Comparison of ENCODE assay signal across 13 cellular contexts in the genomic region with DNA sequence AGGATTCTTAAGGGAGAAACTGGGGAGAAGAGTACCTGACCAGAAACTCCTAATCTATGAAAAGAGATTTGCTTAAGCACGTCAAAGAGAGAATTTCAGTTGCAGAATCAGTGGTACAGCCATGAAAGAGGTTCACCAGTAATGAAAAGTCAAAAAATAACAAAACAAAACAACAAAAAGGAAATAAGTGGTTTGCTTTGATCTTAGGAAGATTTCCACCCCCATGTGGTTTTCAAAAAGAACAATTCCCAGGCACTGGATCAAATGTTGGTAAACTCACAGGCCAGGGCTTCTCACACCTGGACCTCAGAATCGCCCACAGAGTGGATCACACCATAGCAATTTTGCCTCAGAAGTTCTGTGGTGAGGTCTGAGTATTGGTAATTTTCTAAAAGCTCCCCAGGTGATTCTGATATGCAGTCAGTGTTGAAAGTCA.
DNase-seq lines count a peak whose midpoint lies in the region; ATAC-seq and TF ChIP-seq lines count a peak whose summit lies in the region.
"Had no signal": no experiment of that assay in that cellular context is flagged by ENCODE, and none has a peak within 500 bp of the region (broad histone marks: within the 10 kb centered on the region; RNA-seq: fewer than 3 reads in every experiment).

No MANE protein-coding gene starts in this region.

- no peak for TF ChIP-seq CTCF in natural killer cell (IDR thresholded peaks at IDR 0.05)

- peaks cover 21% of the 10 kb centered on the region for H3K36me3 Mint-ChIP-seq in activated CD4-positive, alpha-beta memory T cell treated with anti-CD3 and anti-CD28 coated beads for 36 hours
- H3K36me3 Mint-ChIP-seq in natural killer cell = peaks cover 12% of the 10 kb centered on the region

- DNase-seq in activated CD4-positive, alpha-beta memory T cell treated with anti-CD3 and anti-CD28 coated beads for 36 hours = peak; percentile 42
- DNase-seq in NCI-H1105 (lab: John Stamatoyannopoulos, UW) (no peak), DMS114 treated with DMSO at 0.1 percent for 48 hours (lab: John Stamatoyannopoulos, UW; ENCODE audit: unreplicated experiment) (no peak), natural killer cell (no peak), iPS-NIHi7 (ENCODE audit: extremely low spot score) (no peak)
- DNase-seq: DMS79, HCEC 1CT, lower lobe of right lung, retina, T1000 had no signal

- CTCF ChIA-PET in activated CD4-positive, alpha-beta memory T cell treated with anti-CD3 and anti-CD28 coated beads for 36 hours (lab: Charles Lee) = no interaction called here

- H3K9me3 Mint-ChIP-seq in activated CD4-positive, alpha-beta memory T cell treated with anti-CD3 and anti-CD28 coated beads for 36 hours = no peaks in the 10 kb centered on the region
- no peaks in the 10 kb centered on the region for H3K9me3 Mint-ChIP-seq in natural killer cell

- H3K4me1 Mint-ChIP-seq in activated CD4-positive, alpha-beta memory T cell treated with anti-CD3 and anti-CD28 coated beads for 36 hours (ENCODE audit: low read depth) = peaks cover 22% of the 10 kb centered on the region
- peaks cover 7 to 12% of the 10 kb centered on the region in 2 donors for H3K4me1 Mint-ChIP-seq in natural killer cell

- POLR2A ChIA-PET in activated CD4-positive, alpha-beta memory T cell treated with anti-CD3 and anti-CD28 coated beads for 36 hours (lab: Charles Lee) = interaction anchor here (0.9 kb wide), 1 partner anchor 102 kb away, joined by 3 read pairs; a partner anchor contains a TSS

- H3K4me3 Mint-ChIP-seq in activated CD4-positive, alpha-beta memory T cell treated with anti-CD3 and anti-CD28 coated beads for 36 hours = no peak overlapping the region
- no peak overlapping the region for H3K4me3 Mint-ChIP-seq in natural killer cell

- no peaks in the 10 kb centered on the region for H3K27me3 Mint-ChIP-seq in activated CD4-positive, alpha-beta memory T cell treated with anti-CD3 and anti-CD28 coated beads for 36 hours
- no peaks in the 10 kb centered on the region for H3K27me3 Mint-ChIP-seq in natural killer cell (ENCODE audit: low read depth in 2 of 2)

- intact Hi-C loops in activated CD4-positive, alpha-beta memory T cell treated with anti-CD3 and anti-CD28 coated beads for 36 hours (cut with micrococcal nuclease) = loop anchor here (1.0 kb wide), 1 partner anchor 73 kb away; no protein-coding TSS in a partner anchor
- intact Hi-C loops in natural killer cell (cut with micrococcal nuclease) = no loop called here

- peak; percentile 79 for ATAC-seq in GM18858 (IDR thresholded peaks at IDR 0.05; ENCODE audit: unreplicated experiment)
- peak; percentile 71 for ATAC-seq in GM21423 (IDR thresholded peaks at IDR 0.05; ENCODE audit: unreplicated experiment)
- ATAC-seq in HG03064 (IDR thresholded peaks at IDR 0.05; ENCODE audit: low read depth, unreplicated experiment) = peak; percentile 77
- ATAC-seq in natural killer cell = no peak
- ATAC-seq: lower lobe of right lung had no signal

- no peak overlapping the region for H3K27ac Mint-ChIP-seq in activated CD4-positive, alpha-beta memory T cell treated with anti-CD3 and anti-CD28 coated beads for 36 hours
- no peak overlapping the region for H3K27ac Mint-ChIP-seq in natural killer cell

Comparison
In these comparisons a context has a peak if more than half of its experiments do, and no peak if none do; other contexts are left out.
1. ATAC-seq: peak in GM18858 (single experiment), GM21423 (single experiment) and HG03064 (single experiment); none in natural killer cell (0 of 3).